Comparison of ENCODE assay signal across 6 cellular contexts in genomic region chrX:104665691-104666090, GRCh38.
"Had no signal": no experiment of that assay in that cellular context is flagged by ENCODE, and none has a peak within 500 bp of the region (broad histone marks: within the 10 kb centered on the region; RNA-seq: fewer than 3 reads in every experiment).

No MANE protein-coding gene starts in this region.

- H3K27me3 Mint-ChIP-seq: IgD-negative memory B cell had no signal

- FAIRE-seq: HTR-8/SVneo had no signal

- H3K36me3 Mint-ChIP-seq: IgD-negative memory B cell had no signal

- H3K4me3 Mint-ChIP-seq: IgD-negative memory B cell had no signal

- H2AFZ ChIP-seq: GM23248 had no signal

- H3K9ac ChIP-seq: GM23248 had no signal

- H3K27ac ChIP-seq: GM23248 had no signal

- DNase-seq: GM23248, GOT3, H7, HCEC 1CT had no signal

- H3K27ac Mint-ChIP-seq: IgD-negative memory B cell had no signal

- H3K4me3 ChIP-seq: GM23248 had no signal
